Comparison of ENCODE assay signal across 1 cellular context in the genomic region with DNA sequence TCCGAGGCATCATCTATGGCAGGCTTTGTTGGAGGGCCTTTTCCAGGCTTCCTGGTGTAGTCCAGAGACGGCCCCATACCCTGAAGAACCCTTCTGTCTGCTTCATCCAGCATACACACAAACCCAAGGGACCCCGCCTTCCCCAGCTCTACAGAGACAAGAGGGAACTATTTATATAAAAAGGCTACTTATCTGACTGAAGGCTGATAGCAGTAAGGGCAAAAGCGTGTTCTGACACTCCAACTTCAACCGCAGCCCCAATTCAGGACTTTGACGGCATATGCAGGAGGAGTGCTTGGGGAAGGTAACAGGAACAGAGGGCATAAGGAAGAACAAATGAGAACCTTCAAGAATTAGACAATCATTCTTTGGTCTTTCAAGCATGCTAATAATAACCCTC.
TF ChIP-seq lines count a peak whose summit lies in the region.

No MANE protein-coding gene starts in this region.

TF ChIP-seq in IMR-90, 13 proteins besides CTCF, POLR2A, EP300 and RAD21:
- no peak for TF ChIP-seq FOS (IDR thresholded peaks at IDR 0.05; ENCODE audit: low read depth, low read length)
- TF ChIP-seq CEBPB (IDR thresholded peaks at IDR 0.05; ENCODE audit: low read depth, low read length), result no peak
- TF ChIP-seq RFX5 (IDR thresholded peaks at IDR 0.05; ENCODE audit: low read depth, low read length), result no peak
- TF ChIP-seq CHD1 (IDR thresholded peaks at IDR 0.05; ENCODE audit: low read depth, low read length), result no peak
- no peak for TF ChIP-seq MXI1 (IDR thresholded peaks at IDR 0.05; ENCODE audit: borderline replicate concordance, low read depth, low read length)
- no peak for TF ChIP-seq BHLHE40 (IDR thresholded peaks at IDR 0.05; ENCODE audit: low read depth, low read length)
- TF ChIP-seq, protein P1, sequence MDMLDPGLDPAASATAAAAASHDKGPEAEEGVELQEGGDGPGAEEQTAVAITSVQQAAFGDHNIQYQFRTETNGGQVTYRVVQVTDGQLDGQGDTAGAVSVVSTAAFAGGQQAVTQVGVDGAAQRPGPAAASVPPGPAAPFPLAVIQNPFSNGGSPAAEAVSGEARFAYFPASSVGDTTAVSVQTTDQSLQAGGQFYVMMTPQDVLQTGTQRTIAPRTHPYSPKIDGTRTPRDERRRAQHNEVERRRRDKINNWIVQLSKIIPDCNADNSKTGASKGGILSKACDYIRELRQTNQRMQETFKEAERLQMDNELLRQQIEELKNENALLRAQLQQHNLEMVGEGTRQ (IDR thresholded peaks at IDR 0.05; ENCODE audit: low read depth, low read length), result no peak
- TF ChIP-seq RCOR1 (IDR thresholded peaks at IDR 0.05; ENCODE audit: insufficient replicate concordance, low read length), result no peak
- TF ChIP-seq NFE2L2 (IDR thresholded peaks at IDR 0.05; ENCODE audit: low read depth, low read length), result no peak
- TF ChIP-seq SMC3 (IDR thresholded peaks at IDR 0.05; ENCODE audit: low read depth, low read length), result no peak
- TF ChIP-seq MAFK (IDR thresholded peaks at IDR 0.05; ENCODE audit: low read depth, low read length), result no peak
- TF ChIP-seq MAZ (IDR thresholded peaks at IDR 0.05; ENCODE audit: borderline replicate concordance, low read depth, low read length), result no peak
- TF ChIP-seq, protein P2, sequence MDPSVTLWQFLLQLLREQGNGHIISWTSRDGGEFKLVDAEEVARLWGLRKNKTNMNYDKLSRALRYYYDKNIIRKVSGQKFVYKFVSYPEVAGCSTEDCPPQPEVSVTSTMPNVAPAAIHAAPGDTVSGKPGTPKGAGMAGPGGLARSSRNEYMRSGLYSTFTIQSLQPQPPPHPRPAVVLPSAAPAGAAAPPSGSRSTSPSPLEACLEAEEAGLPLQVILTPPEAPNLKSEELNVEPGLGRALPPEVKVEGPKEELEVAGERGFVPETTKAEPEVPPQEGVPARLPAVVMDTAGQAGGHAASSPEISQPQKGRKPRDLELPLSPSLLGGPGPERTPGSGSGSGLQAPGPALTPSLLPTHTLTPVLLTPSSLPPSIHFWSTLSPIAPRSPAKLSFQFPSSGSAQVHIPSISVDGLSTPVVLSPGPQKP (IDR thresholded peaks at IDR 0.05; ENCODE audit: borderline replicate concordance, low read depth, low read length), result no peak
